24 cellular contexts compared by ENCODE assay signal in the genomic region with DNA sequence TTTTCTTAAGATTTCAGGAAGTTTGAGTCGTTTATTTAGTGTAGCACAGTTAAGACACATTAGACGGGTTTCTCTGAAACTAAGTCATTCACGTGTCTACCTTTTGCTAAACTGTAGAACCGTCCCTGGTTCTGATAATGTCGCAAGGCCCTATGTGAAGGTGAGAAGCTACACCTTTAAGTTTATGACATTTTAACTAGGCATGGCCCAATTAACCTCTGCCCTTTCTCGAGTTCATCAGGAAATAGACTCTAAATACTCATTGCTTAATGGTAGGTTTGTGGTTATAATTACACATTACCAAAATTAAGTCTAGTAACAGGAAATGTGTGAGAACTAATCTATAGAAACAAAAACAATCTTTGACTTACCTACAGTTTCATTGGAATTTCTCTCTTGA.
"Had no signal": no experiment of that assay in that cellular context is flagged by ENCODE, and none has a peak within 500 bp of the region (broad histone marks: within the 10 kb centered on the region; RNA-seq: fewer than 3 reads in every experiment).

No MANE protein-coding gene starts in this region.

- H3K36me3 Mint-ChIP-seq: activated naive CD8-positive, alpha-beta T cell had no signal

- DNase-seq: activated CD4-positive, alpha-beta T cell treated with anti-CD3 and anti-CD28 coated beads for 48 hours; activated CD4-positive, alpha-beta T cell treated with anti-CD3 and anti-CD28 coated beads, Interleukin-2, amount 50 U/mL, for 48 hours; activated CD8-positive, alpha-beta memory T cell treated with anti-CD3 and anti-CD28 coated beads for 24 hours; activated effector memory CD4-positive, alpha-beta T cell treated with Interleukin-2 at 50 U/mL for 16 hours; activated naive CD4-positive, alpha-beta T cell treated with Interleukin-2 at 50 U/mL for 16 hours; anterior cingulate cortex; dermis blood vessel endothelial cell; effector CD4-positive, alpha-beta T cell; foreskin keratinocyte; heart left ventricle; left lung; lower lobe of right lung; occipital lobe; spleen; stimulated activated naive CD4-positive, alpha-beta T cell treated with Interleukin-2 at 50 U/mL for 16 hours; T-helper 9 cell had no signal

- H3K4me1 ChIP-seq: esophagus muscularis mucosa, foreskin keratinocyte, parathyroid adenoma, right atrium auricular region had no signal

- H3K27me3 Mint-ChIP-seq: central memory CD8-positive, alpha-beta T cell had no signal

- H3K4me3 Mint-ChIP-seq: activated naive CD8-positive, alpha-beta T cell; central memory CD8-positive, alpha-beta T cell; T-helper 1 cell treated with Interleukin-12 subunit alpha and Interleukin-12 subunit beta and Interleukin-4 antibody, amounts not matched to agents 30 μg/mL and 1 μg/mL, for 36 hours had no signal

- H3K4me3 ChIP-seq: esophagus muscularis mucosa, heart left ventricle, left lung, lower lobe of right lung, right atrium auricular region, spleen, tibial nerve had no signal

- H3K36me3 ChIP-seq: esophagus muscularis mucosa, heart left ventricle, left lung, lower lobe of right lung, right atrium auricular region, spleen, tibial nerve had no signal

- H3K9me3 ChIP-seq: esophagus muscularis mucosa, heart left ventricle, left lung, lower lobe of right lung, right atrium auricular region, spleen, tibial nerve had no signal

- H3K4me1 Mint-ChIP-seq: central memory CD8-positive, alpha-beta T cell had no signal

- H3K9me3 Mint-ChIP-seq: T-helper 1 cell treated with Interleukin-12 subunit alpha and Interleukin-12 subunit beta and Interleukin-4 antibody, amounts not matched to agents 30 μg/mL and 1 μg/mL, for 36 hours had no signal

- ATAC-seq: activated CD4-positive, CD25-positive, alpha-beta regulatory T cell treated with anti-CD3 and anti-CD28 coated beads, Interleukin-2, amount 50 U/mL, for 24 hours; foreskin keratinocyte; heart left ventricle; left lung; lower lobe of right lung had no signal

- H3K27ac Mint-ChIP-seq: activated naive CD8-positive, alpha-beta T cell; T-helper 1 cell treated with Interleukin-12 subunit alpha and Interleukin-12 subunit beta and Interleukin-4 antibody, amounts not matched to agents 30 μg/mL and 1 μg/mL, for 36 hours had no signal

- H3K27me3 ChIP-seq: esophagus muscularis mucosa, heart left ventricle, left lung, right atrium auricular region, spleen, tibial nerve had no signal
